Comparison of ENCODE assay signal across 24 cellular contexts in genomic region chr2:146481629-146482028, GRCh38.
DNase-seq lines count a peak whose midpoint lies in the region; ATAC-seq, FAIRE-seq and TF ChIP-seq lines count a peak whose summit lies in the region.
"Had no signal": no experiment of that assay in that cellular context is flagged by ENCODE, and none has a peak within 500 bp of the region (broad histone marks: within the 10 kb centered on the region; RNA-seq: fewer than 3 reads in every experiment).

No MANE protein-coding gene starts in this region.

- H3K4me3 ChIP-seq in breast epithelium (no peak overlapping the region), adipocyte (ENCODE audit: low read length) (no peak overlapping the region), fibroblast of the aortic adventitia (ENCODE audit: low read depth, low read length) (no peak overlapping the region), gastroesophageal sphincter (no peak overlapping the region)
- H3K4me3 ChIP-seq: cardiac muscle cell, upper lobe of left lung had no signal

- no peak overlapping the region for H3K4me3 Mint-ChIP-seq in MCF 10A (ENCODE audit: unreplicated experiment)
- H3K4me3 Mint-ChIP-seq: activated naive CD4-positive, alpha-beta T cell treated with anti-CD3 and anti-CD28 coated beads for 36 hours; CD8-positive, alpha-beta T cell; stimulated activated naive B cell treated with anti-CD40 and anti-IgM and Interleukin-4, amounts not matched to agents 10 μg/mL and 1 μg/mL and 100 μg/mL, for 72 hours had no signal

- H3K4me1 Mint-ChIP-seq in MCF 10A (ENCODE audit: insufficient read depth, unreplicated experiment) = peaks cover 6% of the 10 kb centered on the region
- H3K4me1 Mint-ChIP-seq: stimulated activated naive B cell treated with anti-CD40 and anti-IgM and Interleukin-4, amounts not matched to agents 10 μg/mL and 1 μg/mL and 100 μg/mL, for 72 hours had no signal

- no peaks in the 10 kb centered on the region for H3K9me3 ChIP-seq in breast epithelium
- no peaks in the 10 kb centered on the region for H3K9me3 ChIP-seq in adipocyte (ENCODE audit: control insufficient read depth, low read length)
- H3K9me3 ChIP-seq in gastroesophageal sphincter = no peaks in the 10 kb centered on the region
- H3K9me3 ChIP-seq: upper lobe of left lung had no signal

- 67 to 85% methylated on average over 1 of the region's 1 CpG for WGBS in gastroesophageal sphincter (ENCODE audit: low coverage in 1 of 2), 2 donors

- TF ChIP-seq POLR2A in breast epithelium (IDR thresholded peaks at IDR 0.05) (no peak), gastroesophageal sphincter (IDR thresholded peaks at IDR 0.05) (no peak)

- no peak overlapping the region for H3K27ac Mint-ChIP-seq in MCF 10A (ENCODE audit: low read depth, unreplicated experiment)
- H3K27ac Mint-ChIP-seq: activated naive CD4-positive, alpha-beta T cell treated with anti-CD3 and anti-CD28 coated beads for 36 hours; CD8-positive, alpha-beta T cell; stimulated activated naive B cell treated with anti-CD40 and anti-IgM and Interleukin-4, amounts not matched to agents 10 μg/mL and 1 μg/mL and 100 μg/mL, for 72 hours had no signal

- intact Hi-C loops in MCF 10A (cut with micrococcal nuclease) = no loop called here
- intact Hi-C loops in breast epithelium (cut with DNase I; ENCODE audit: low total_unique reads) = no loop called here

- H3K27me3 Mint-ChIP-seq in MCF 10A (ENCODE audit: insufficient read depth, unreplicated experiment) = no peaks in the 10 kb centered on the region
- H3K27me3 Mint-ChIP-seq: stimulated activated naive B cell treated with anti-CD40 and anti-IgM and Interleukin-4, amounts not matched to agents 10 μg/mL and 1 μg/mL and 100 μg/mL, for 72 hours had no signal

- no peak for TF ChIP-seq EP300 in gastroesophageal sphincter (IDR thresholded peaks at IDR 0.05)

- FAIRE-seq in urothelium cell line (lab: Jason Lieb, UNC) = no peak
- FAIRE-seq: small intestine had no signal

- TF ChIP-seq CTCF in MCF 10A (IDR thresholded peaks at IDR 0.05; ENCODE audit: unreplicated experiment) (no peak), breast epithelium (IDR thresholded peaks at IDR 0.05) (no peak), fibroblast of the aortic adventitia (IDR thresholded peaks at IDR 0.05; ENCODE audit: insufficient read depth, low read length) (no peak), gastroesophageal sphincter (IDR thresholded peaks at IDR 0.05) (no peak)

- no peak overlapping the region for H3K27ac ChIP-seq in breast epithelium
- H3K27ac ChIP-seq in gastroesophageal sphincter = no peak overlapping the region
- H3K27ac ChIP-seq: cardiac muscle cell, upper lobe of left lung had no signal

- H3K36me3 ChIP-seq in breast epithelium = no peaks in the 10 kb centered on the region
- H3K36me3 ChIP-seq in adipocyte (ENCODE audit: control insufficient read depth, insufficient read depth, low read length, severe bottlenecking) = no peaks in the 10 kb centered on the region
- no peaks in the 10 kb centered on the region for H3K36me3 ChIP-seq in gastroesophageal sphincter
- H3K36me3 ChIP-seq: cardiac muscle cell, upper lobe of left lung had no signal

- no TSS peak for BruUV-seq in MCF 10A (replicated peaks; lab: Mats Ljungman, UMichigan)

- no peaks in the 10 kb centered on the region for H3K27me3 ChIP-seq in breast epithelium
- no peaks in the 10 kb centered on the region for H3K27me3 ChIP-seq in adipocyte (replicated peaks; ENCODE audit: control insufficient read depth, insufficient read depth, low read length)
- H3K27me3 ChIP-seq in gastroesophageal sphincter = no peaks in the 10 kb centered on the region
- H3K27me3 ChIP-seq: cardiac muscle cell, upper lobe of left lung had no signal

- no peaks in the 10 kb centered on the region for H3K9me3 Mint-ChIP-seq in MCF 10A (ENCODE audit: unreplicated experiment)
- H3K9me3 Mint-ChIP-seq: activated naive CD4-positive, alpha-beta T cell treated with anti-CD3 and anti-CD28 coated beads for 36 hours; CD8-positive, alpha-beta T cell; stimulated activated naive B cell treated with anti-CD40 and anti-IgM and Interleukin-4, amounts not matched to agents 10 μg/mL and 1 μg/mL and 100 μg/mL, for 72 hours had no signal

- no peak for ATAC-seq in gastroesophageal sphincter
- ATAC-seq: activated CD4-positive, CD25-positive, alpha-beta regulatory T cell treated with anti-CD3 and anti-CD28 coated beads, Interleukin-2, amount 50 U/mL, for 24 hours; CD8-positive, alpha-beta T cell; stimulated activated naive B cell treated with anti-CD40 and anti-IgM and Interleukin-4, amounts not matched to agents 10 μg/mL and 1 μg/mL and 100 μg/mL, for 72 hours had no signal

- CTCF ChIA-PET in MCF 10A (lab: Yijun Ruan, JAX) = no interaction called here

- no peaks in the 10 kb centered on the region for H3K36me3 Mint-ChIP-seq in MCF 10A (ENCODE audit: insufficient read depth, unreplicated experiment)
- H3K36me3 Mint-ChIP-seq: CD8-positive, alpha-beta T cell; stimulated activated naive B cell treated with anti-CD40 and anti-IgM and Interleukin-4, amounts not matched to agents 10 μg/mL and 1 μg/mL and 100 μg/mL, for 72 hours had no signal

- no peaks in the 10 kb centered on the region for H3K4me1 ChIP-seq in breast epithelium
- no peaks in the 10 kb centered on the region for H3K4me1 ChIP-seq in adipocyte (ENCODE audit: control insufficient read depth, insufficient read depth, low read length)
- H3K4me1 ChIP-seq in gastroesophageal sphincter = no peaks in the 10 kb centered on the region
- H3K4me1 ChIP-seq: upper lobe of left lung had no signal

- peak; percentile 57 for DNase-seq in MCF 10A (ENCODE audit: unreplicated experiment)
- no peak for DNase-seq in breast epithelium (ENCODE audit: low spot score in 2 of 2)
- DNase-seq in adipocyte (ENCODE audit: low read depth) = peak; percentile 42
- peak; percentile 7 for DNase-seq in fibroblast of the aortic adventitia (ENCODE audit: low read depth)
- DNase-seq in urothelium cell line (ENCODE audit: low spot score) = peak; percentile 28
- DNase-seq in cerebellar nuclear complex (lab: John Stamatoyannopoulos, UW) = no peak
- no peak for DNase-seq in T-helper 1 cell
- DNase-seq: 8988T; activated naive CD4-positive, alpha-beta T cell treated with anti-CD3 and anti-CD28 coated beads for 36 hours; CD8-positive, alpha-beta T cell; DND-41; effector CD4-positive, alpha-beta T cell; glutamatergic neuron; MV-4-11; NCI-H2081 treated with DMSO at 0.1 percent for 48 hours; NCI-H748 treated with DMSO at 0.1 percent for 48 hours; nucleus accumbens; small intestine; stimulated activated naive B cell treated with anti-CD40 and anti-IgM and Interleukin-4, amounts not matched to agents 10 μg/mL and 1 μg/mL and 100 μg/mL, for 72 hours; T-helper 2 cell; upper lobe of left lung had no signal

- H3K9ac ChIP-seq in adipocyte (ENCODE audit: low read length) = no peak overlapping the region

- POLR2A ChIA-PET in MCF 10A (lab: Yijun Ruan, JAX) = no interaction called here

Comparison
In these comparisons a context has a peak if more than half of its experiments do, and no peak if none do; other contexts are left out.
1. DNase-seq: peak in MCF 10A (single experiment), adipocyte (single experiment), fibroblast of the aortic adventitia (single experiment) and urothelium cell line (single experiment); none in breast epithelium (0 of 2), cerebellar nuclear complex (0 of 2) and T-helper 1 cell (0 of 5).